Comparison of ENCODE assay signal across 19 cellular contexts in the genomic region with DNA sequence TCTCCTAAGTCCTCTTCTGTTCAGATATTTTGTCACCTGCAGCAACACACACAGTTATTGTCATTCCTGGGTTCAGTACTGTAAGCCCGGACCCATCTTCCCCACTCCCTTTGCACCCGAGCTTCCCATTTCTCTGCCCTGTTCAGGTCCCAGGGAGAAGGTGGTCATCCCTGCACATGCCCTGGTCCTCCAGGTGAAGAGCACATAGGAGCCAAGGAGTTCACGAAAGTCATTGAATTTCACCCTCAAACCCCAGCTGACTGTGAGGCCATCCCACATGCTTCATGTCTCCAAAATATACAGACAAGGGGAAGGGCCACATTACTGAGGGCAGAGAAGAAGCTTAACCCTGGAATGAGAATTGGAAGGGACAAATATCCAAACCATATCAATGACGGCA. TPM values are rescaled to one million over a fixed set of nuclear protein-coding genes. Genes with fewer than 3 reads are reported as not detected.
DNase-seq lines count a peak whose midpoint lies in the region; ATAC-seq, FAIRE-seq and TF ChIP-seq lines count a peak whose summit lies in the region.
"Had no signal": no experiment of that assay in that cellular context is flagged by ENCODE, and none has a peak within 500 bp of the region (broad histone marks: within the 10 kb centered on the region; RNA-seq: fewer than 3 reads in every experiment).

No MANE protein-coding gene starts in this region.

- TF ChIP-seq POLR2A in GM12891 (IDR thresholded peaks at IDR 0.05; ENCODE audit: low read depth, low read length) = no peak; the same call in 1 of the 2 replicates

- H3K4me3 Mint-ChIP-seq in IgD-negative memory B cell = peak overlapping the region in 1 of 4 donors; percentile 39
- H3K4me3 Mint-ChIP-seq in stimulated activated memory B cell treated with anti-CD40 and anti-IgM and Interleukin-4, amounts not matched to agents 10 μg/mL and 1 μg/mL and 100 μg/mL, for 72 hours = no peak overlapping the region
- H3K4me3 Mint-ChIP-seq: CD4-positive, CD25-positive, alpha-beta regulatory T cell; HFFc6 had no signal

- no peak overlapping the region for H2AFZ ChIP-seq in hepatocyte

- no peaks in the 10 kb centered on the region for H3K79me2 ChIP-seq in hepatocyte

- H3K9me3 Mint-ChIP-seq in IgD-negative memory B cell = peaks cover 0 to 16% (median 2%) of the 10 kb centered on the region in 3 donors
- peaks cover 16% of the 10 kb centered on the region for H3K9me3 Mint-ChIP-seq in stimulated activated memory B cell treated with anti-CD40 and anti-IgM and Interleukin-4, amounts not matched to agents 10 μg/mL and 1 μg/mL and 100 μg/mL, for 72 hours
- H3K9me3 Mint-ChIP-seq: HFFc6 had no signal

- no peak overlapping the region for H3K4me2 ChIP-seq in hepatocyte
- H3K4me2 ChIP-seq: A549, BLaER1 had no signal

- no peaks in the 10 kb centered on the region for H3K36me3 ChIP-seq in hepatocyte (replicated peaks; ENCODE audit: insufficient read depth, low read depth)

- H3K27ac ChIP-seq in hepatocyte = peak overlapping the region; percentile 8
- H3K27ac ChIP-seq: A549, BLaER1, HL-60 had no signal

- H3K27ac Mint-ChIP-seq in IgD-negative memory B cell = peak overlapping the region; percentile 64 to 90 (median 77)
- peak overlapping the region; percentile 45 for H3K27ac Mint-ChIP-seq in stimulated activated memory B cell treated with anti-CD40 and anti-IgM and Interleukin-4, amounts not matched to agents 10 μg/mL and 1 μg/mL and 100 μg/mL, for 72 hours
- H3K27ac Mint-ChIP-seq: CD4-positive, CD25-positive, alpha-beta regulatory T cell; HFFc6 had no signal

- H3K4me3 ChIP-seq in hepatocyte = no peak overlapping the region
- H3K4me3 ChIP-seq: A549, BLaER1 had no signal

- 57% methylated on average over 4 of the region's 4 CpGs for WGBS in hepatocyte (ENCODE audit: low lambda C conversion rate, missing lambda C conversion rate)

- no peak for ATAC-seq in stimulated activated memory B cell treated with anti-CD40 and anti-IgM and Interleukin-4, amounts not matched to agents 10 μg/mL and 1 μg/mL and 100 μg/mL, for 72 hours
- ATAC-seq in esophagus mucosa = no peak
- ATAC-seq in GM21381 (IDR thresholded peaks at IDR 0.05; ENCODE audit: unreplicated experiment) = no peak
- ATAC-seq: A549 had no signal

- H4K20me1 ChIP-seq in hepatocyte (ENCODE audit: insufficient read depth, poor library complexity, severe bottlenecking) = no peaks in the 10 kb centered on the region

- H3K4me1 ChIP-seq in hepatocyte (ENCODE audit: insufficient read depth) = no peaks in the 10 kb centered on the region
- H3K4me1 ChIP-seq: A549 had no signal

- H3K4me1 Mint-ChIP-seq in IgD-negative memory B cell = peaks cover 23 to 62% (median 51%) of the 10 kb centered on the region in 3 donors
- H3K4me1 Mint-ChIP-seq in stimulated activated memory B cell treated with anti-CD40 and anti-IgM and Interleukin-4, amounts not matched to agents 10 μg/mL and 1 μg/mL and 100 μg/mL, for 72 hours = peaks cover 59% of the 10 kb centered on the region

- no peaks in the 10 kb centered on the region for H3K27me3 Mint-ChIP-seq in IgD-negative memory B cell
- no peaks in the 10 kb centered on the region for H3K27me3 Mint-ChIP-seq in stimulated activated memory B cell treated with anti-CD40 and anti-IgM and Interleukin-4, amounts not matched to agents 10 μg/mL and 1 μg/mL and 100 μg/mL, for 72 hours
- H3K27me3 Mint-ChIP-seq: CD4-positive, CD25-positive, alpha-beta regulatory T cell had no signal

- peaks cover 53% of the 10 kb centered on the region for H3K36me3 Mint-ChIP-seq in IgD-negative memory B cell
- H3K36me3 Mint-ChIP-seq in stimulated activated memory B cell treated with anti-CD40 and anti-IgM and Interleukin-4, amounts not matched to agents 10 μg/mL and 1 μg/mL and 100 μg/mL, for 72 hours = peaks cover 75% of the 10 kb centered on the region

- peak; percentile 86 for FAIRE-seq in GM12891 (lab: Jason Lieb, UNC)
- FAIRE-seq: A549, GM19239 had no signal

- DNase-seq in GM12891 (ENCODE audit: insufficient read length, low spot score) (no peak), hepatocyte (ENCODE audit: low spot score) (no peak), HUDEP-2 (lab: John Stamatoyannopoulos, UW; ENCODE audit: unreplicated experiment in 76 of 76) (no peak)
- DNase-seq: CD4-positive, CD25-positive, alpha-beta regulatory T cell; DMS53; GF-D8; HCEC 1CT; HFFc6; IMR-90; KG1 had no signal

- H3K27me3 ChIP-seq in hepatocyte = no peaks in the 10 kb centered on the region
- H3K27me3 ChIP-seq: BLaER1 had no signal

- H3K9me2 ChIP-seq in hepatocyte (replicated peaks; ENCODE audit: insufficient read depth) = no peaks in the 10 kb centered on the region

- H3K9me3 ChIP-seq in hepatocyte (ENCODE audit: low read depth) = no peaks in the 10 kb centered on the region
- H3K9me3 ChIP-seq: A549 had no signal

- TF ChIP-seq CTCF in hepatocyte (IDR thresholded peaks at IDR 0.05; ENCODE audit: poor library complexity) = no peak

TF ChIP-seq in GM12891, 5 proteins besides CTCF, POLR2A, EP300 and RAD21:
- TF ChIP-seq POLR2AphosphoS5 (IDR thresholded peaks at IDR 0.05; ENCODE audit: low read depth, low read length) (peak; percentile 62), TAF1 (IDR thresholded peaks at IDR 0.05; ENCODE audit: low read depth, low read length) (no peak)

RNA-seq across cellular contexts. Expression of a gene that starts 8.1 kb away (rescaled TPM):
- 1,963 TPM for polyA plus RNA-seq in GM12891 (2012; ENCODE audit: low read depth, missing spikeins)
- polyA plus RNA-seq in IgD-negative memory B cell = 2,568 TPM
- 2.6 and 5.3 TPM in 2 replicates for total RNA-seq in hepatocyte
- 1.7 and 4.7 TPM in 2 replicates for polyA plus RNA-seq in hepatocyte
- total RNA-seq in esophagus mucosa = 12.7 TPM
- total RNA-seq: IMR-90 had no signal
- polyA plus RNA-seq: IMR-90 had no signal

RNA-seq across cellular contexts. Expression of a gene that starts 10.5 kb away (rescaled TPM):
- 654 TPM for polyA plus RNA-seq in GM12891 (2012; ENCODE audit: low read depth, missing spikeins)
- 2,247 TPM for polyA plus RNA-seq in IgD-negative memory B cell
- total RNA-seq in hepatocyte = 18.0 and 22.1 TPM in 2 replicates
- 12.4 and 16.0 TPM in 2 replicates for polyA plus RNA-seq in hepatocyte
- 10.5 TPM for total RNA-seq in esophagus mucosa
- polyA plus RNA-seq: A549 had no signal

RNA-seq across cellular contexts. Expression of a gene that starts 55.9 kb away (rescaled TPM):
- 110 TPM for polyA plus RNA-seq in GM12891 (2012; ENCODE audit: low read depth, missing spikeins)
- polyA plus RNA-seq in IgD-negative memory B cell (363 TPM), hepatocyte (0.79 and 0.83 TPM in 2 replicates)
- total RNA-seq in hepatocyte (1.4 and 2.0 TPM in 2 replicates), esophagus mucosa (1.4 TPM)
- total RNA-seq: HFFc6, IMR-90 had no signal
- polyA plus RNA-seq: AG04450, IMR-90 had no signal
